1 cellular context compared by ENCODE assay signal in genomic region chr19:49443366-49444099, GRCh38.
A peak's percentile ranks its signal among the peaks of the same experiment; 100 is the strongest.
TF ChIP-seq lines count a peak whose summit lies in the region.

No MANE protein-coding gene starts in this region.

TF ChIP-seq in SK-N-SH, 30 proteins besides CTCF, POLR2A, EP300 and RAD21 (continued from another document):
- TF ChIP-seq REST (IDR thresholded peaks at IDR 0.05; ENCODE audit: low read depth, low read length) (0 out of 2 replicates have a peak, but pooled peaks have one; percentile 3), PBX3 (IDR thresholded peaks at IDR 0.05) (no peak), USF1 (IDR thresholded peaks at IDR 0.05; ENCODE audit: borderline replicate concordance, low read depth) (no peak), MEF2A (IDR thresholded peaks at IDR 0.05; ENCODE audit: borderline replicate concordance, low read depth) (no peak), SMC3 (IDR thresholded peaks at IDR 0.05; ENCODE audit: low read depth, low read length) (peak; percentile 87), ELF1 (IDR thresholded peaks at IDR 0.05) (peak; percentile 32; the same call in 1 of the 2 replicates)
- TF ChIP-seq, protein P1, sequence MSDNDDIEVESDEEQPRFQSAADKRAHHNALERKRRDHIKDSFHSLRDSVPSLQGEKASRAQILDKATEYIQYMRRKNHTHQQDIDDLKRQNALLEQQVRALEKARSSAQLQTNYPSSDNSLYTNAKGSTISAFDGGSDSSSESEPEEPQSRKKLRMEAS (IDR thresholded peaks at IDR 0.05; ENCODE audit: low read depth), result peak; percentile 49; the same call in 1 of the 2 replicates
- TF ChIP-seq, protein P2, sequence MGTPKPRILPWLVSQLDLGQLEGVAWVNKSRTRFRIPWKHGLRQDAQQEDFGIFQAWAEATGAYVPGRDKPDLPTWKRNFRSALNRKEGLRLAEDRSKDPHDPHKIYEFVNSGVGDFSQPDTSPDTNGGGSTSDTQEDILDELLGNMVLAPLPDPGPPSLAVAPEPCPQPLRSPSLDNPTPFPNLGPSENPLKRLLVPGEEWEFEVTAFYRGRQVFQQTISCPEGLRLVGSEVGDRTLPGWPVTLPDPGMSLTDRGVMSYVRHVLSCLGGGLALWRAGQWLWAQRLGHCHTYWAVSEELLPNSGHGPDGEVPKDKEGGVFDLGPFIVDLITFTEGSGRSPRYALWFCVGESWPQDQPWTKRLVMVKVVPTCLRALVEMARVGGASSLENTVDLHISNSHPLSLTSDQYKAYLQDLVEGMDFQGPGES (IDR thresholded peaks at IDR 0.05; ENCODE audit: low read depth, low read length), result no peak
- TF ChIP-seq, protein P3, sequence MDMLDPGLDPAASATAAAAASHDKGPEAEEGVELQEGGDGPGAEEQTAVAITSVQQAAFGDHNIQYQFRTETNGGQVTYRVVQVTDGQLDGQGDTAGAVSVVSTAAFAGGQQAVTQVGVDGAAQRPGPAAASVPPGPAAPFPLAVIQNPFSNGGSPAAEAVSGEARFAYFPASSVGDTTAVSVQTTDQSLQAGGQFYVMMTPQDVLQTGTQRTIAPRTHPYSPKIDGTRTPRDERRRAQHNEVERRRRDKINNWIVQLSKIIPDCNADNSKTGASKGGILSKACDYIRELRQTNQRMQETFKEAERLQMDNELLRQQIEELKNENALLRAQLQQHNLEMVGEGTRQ (IDR thresholded peaks at IDR 0.05; ENCODE audit: borderline replicate concordance, low read depth, low read length), result no peak
